ENCODE assay signal across 8 cellular contexts in genomic region chr3:150408232-150409124, GRCh38. TPM values are rescaled to one million over a fixed set of nuclear protein-coding genes. Genes with fewer than 3 reads are reported as not detected.
DNase-seq lines count a peak whose midpoint lies in the region; ATAC-seq, FAIRE-seq and TF ChIP-seq lines count a peak whose summit lies in the region.

TSS of gene TSC22D2 (plus strand) at chr3:150408298. CDS start at chr3:150409351, 1,053 bp downstream.

- peak within 1 kb of the TSS; percentile 98 for H2BK5ac ChIP-seq in neuronal stem cell (ENCODE audit: low read length)

- FAIRE-seq in H54 (lab: Jason Lieb, UNC): peak; percentile 80

- peak; percentile 37 for DNase-seq in GF-D8 (lab: John Stamatoyannopoulos, UW)
- DNase-seq in H54 (ENCODE audit: insufficient read length, low spot score): peak; percentile 63
- peak; percentile 56 for DNase-seq in LNCaP clone FGC (ENCODE audit: low read depth)
- peak; percentile 93 to 94 for DNase-seq in SJCRH30
- DNase-seq in activated gamma-delta T cell treated with anti-CD3 and anti-CD28 coated beads, Interleukin-2, amount 50 U/mL, for 16 hours (ENCODE audit: low read depth): peak; percentile 86
- peak; percentile 77 to 90 for DNase-seq in foreskin keratinocyte
- peak; percentile 90 for DNase-seq in neuronal stem cell (ENCODE audit: low spot score)

- H2AFZ ChIP-seq in neuronal stem cell (ENCODE audit: low read length): peak within 1 kb of the TSS; percentile 86

- H3K79me1 ChIP-seq in neuronal stem cell (ENCODE audit: low read depth, low read length): peaks cover 11% of the 10 kb centered on the region

- H2BK15ac ChIP-seq in neuronal stem cell (ENCODE audit: low read length): peak within 1 kb of the TSS; percentile 26

- peak within 1 kb of the TSS; percentile 92 for H3K9ac ChIP-seq in neuronal stem cell (ENCODE audit: low read depth, low read length, poor library complexity)

- H3K4ac ChIP-seq in neuronal stem cell (ENCODE audit: low read length): peak within 1 kb of the TSS; percentile 93

- peak within 1 kb of the TSS; percentile 99 for H3K23ac ChIP-seq in neuronal stem cell (ENCODE audit: low read depth, low read length, poor library complexity)

- H4K91ac ChIP-seq in neuronal stem cell (ENCODE audit: low read depth, low read length, poor library complexity): no peak within 1 kb of the TSS

- H3K36me3 ChIP-seq in SJCRH30 (peaks cover 27% of the 10 kb centered on the region), neuronal stem cell (replicated peaks in 1 of 2; ENCODE audit: control insufficient read depth in 2 of 2, insufficient read depth in 2 of 2, low read length in 2 of 2) (peaks cover 0 to 24% of the 10 kb centered on the region in 2 donors)

- peak within 1 kb of the TSS; percentile 97 for H3K4me2 ChIP-seq in neuronal stem cell (ENCODE audit: insufficient read depth, low read length, poor library complexity, severe bottlenecking)

- H2BK120ac ChIP-seq in neuronal stem cell (ENCODE audit: low read depth, low read length): peak within 1 kb of the TSS; percentile 98

- TF ChIP-seq CTCF in LNCaP clone FGC (IDR thresholded peaks at IDR 0.05; ENCODE audit: control insufficient read depth, extremely low read depth, insufficient read depth) (no peak), foreskin keratinocyte (conservative IDR thresholded peaks at IDR 0.05) (peak; percentile 58), subcutaneous adipose tissue (IDR thresholded peaks at IDR 0.05; ENCODE audit: low read depth) (no peak)

- H3K27ac ChIP-seq in SJCRH30 (peak within 1 kb of the TSS; percentile 95), foreskin keratinocyte (peak within 1 kb of the TSS; percentile 98), neuronal stem cell (replicated peaks; ENCODE audit: low read length) (peak within 1 kb of the TSS; percentile 100)

- H3K9me3 ChIP-seq in SJCRH30 (replicated peaks): no peaks in the 10 kb centered on the region
- H3K9me3 ChIP-seq in neuronal stem cell (replicated peaks in 1 of 2; ENCODE audit: control insufficient read depth in 2 of 2, insufficient read depth in 1 of 2, low read depth in 1 of 2, low read length in 2 of 2): no peaks in the 10 kb centered on the region

- H3K27me3 ChIP-seq in SJCRH30 (no peaks in the 10 kb centered on the region), foreskin keratinocyte (no peaks in the 10 kb centered on the region), neuronal stem cell (ENCODE audit: control insufficient read depth in 3 of 3, insufficient read depth in 3 of 3, low read depth in 1 of 3, low read length in 3 of 3) (no peaks in the 10 kb centered on the region)

- TF ChIP-seq POLR2A in H54 (IDR thresholded peaks at IDR 0.05; ENCODE audit: low read depth, low read length): peak; percentile 96

- peak; percentile 73 for ATAC-seq in foreskin keratinocyte

- peak within 1 kb of the TSS; percentile 58 for H2BK12ac ChIP-seq in neuronal stem cell (ENCODE audit: low read length)

- WGBS in neuronal stem cell (ENCODE audit: extremely low coverage in 2 of 2, insufficient read length in 2 of 2, insufficient replicate concordance in 1 of 2), 2 donors: no CpG with 5 or more reads among the region's 100 CpGs

- H3K4me1 ChIP-seq in SJCRH30 (peaks cover 10% of the 10 kb centered on the region), foreskin keratinocyte (peaks cover 7% of the 10 kb centered on the region), neuronal stem cell (ENCODE audit: control insufficient read depth in 2 of 2, insufficient read depth in 1 of 2, low read depth in 1 of 2, low read length in 2 of 2) (peaks cover 0 to 16% of the 10 kb centered on the region in 2 donors)

- no peak within 1 kb of the TSS for H2AK5ac ChIP-seq in neuronal stem cell (ENCODE audit: low read depth, low read length)

- peak within 1 kb of the TSS; percentile 86 for H3K4me3 ChIP-seq in LNCaP clone FGC (ENCODE audit: low read depth, low read length)
- peak within 1 kb of the TSS; percentile 84 for H3K4me3 ChIP-seq in SJCRH30
- peak within 1 kb of the TSS; percentile 93 to 96 for H3K4me3 ChIP-seq in neuronal stem cell (ENCODE audit: low read length in 2 of 2)

- peak within 1 kb of the TSS; percentile 100 for H3K14ac ChIP-seq in neuronal stem cell (ENCODE audit: low read length)

- H3K18ac ChIP-seq in neuronal stem cell (ENCODE audit: low read length): peak within 1 kb of the TSS; percentile 99

- H4K8ac ChIP-seq in neuronal stem cell (ENCODE audit: low read depth, low read length): no peak within 1 kb of the TSS

RNA-seq across cellular contexts. Expression of gene TSC22D2, which starts in this region (rescaled TPM):
- total RNA-seq in SJCRH30 (2014; rRNA removed; shearing (Covaris generic)): 37.1 and 44.5 TPM in 2 replicates
- 19.7 and 22.3 TPM in 2 replicates for total RNA-seq in foreskin keratinocyte
- polyA plus RNA-seq in foreskin keratinocyte: 7.2 and 9.4 TPM in 2 replicates
- polyA plus RNA-seq in neuronal stem cell (2013, experiment 1 of 2): 22.0 TPM
- 22.2 TPM for polyA plus RNA-seq in neuronal stem cell (2013, experiment 2 of 2)
- total RNA-seq in subcutaneous adipose tissue: 10 to 100 TPM; 11.2 to 36.5 (median 18.0) TPM

Comparison
In these comparisons a context has a peak if more than half of its experiments do, and no peak if none do; other contexts are left out.
1. Peak in every context shown above with its lines: DNase-seq, ATAC-seq, H3K4me3 ChIP-seq and H3K27ac ChIP-seq.
2. DNase-seq: peak in every context shown above with its lines; median percentile 94 in SJCRH30; 90 in neuronal stem cell; 86 in activated gamma-delta T cell treated with anti-CD3 and anti-CD28 coated beads, Interleukin-2, amount 50 U/mL, for 16 hours; 84 in foreskin keratinocyte; 63 in H54; 56 in LNCaP clone FGC; 37 in GF-D8.